Comparison of ENCODE assay signal across 8 cellular contexts in the genomic region with DNA sequence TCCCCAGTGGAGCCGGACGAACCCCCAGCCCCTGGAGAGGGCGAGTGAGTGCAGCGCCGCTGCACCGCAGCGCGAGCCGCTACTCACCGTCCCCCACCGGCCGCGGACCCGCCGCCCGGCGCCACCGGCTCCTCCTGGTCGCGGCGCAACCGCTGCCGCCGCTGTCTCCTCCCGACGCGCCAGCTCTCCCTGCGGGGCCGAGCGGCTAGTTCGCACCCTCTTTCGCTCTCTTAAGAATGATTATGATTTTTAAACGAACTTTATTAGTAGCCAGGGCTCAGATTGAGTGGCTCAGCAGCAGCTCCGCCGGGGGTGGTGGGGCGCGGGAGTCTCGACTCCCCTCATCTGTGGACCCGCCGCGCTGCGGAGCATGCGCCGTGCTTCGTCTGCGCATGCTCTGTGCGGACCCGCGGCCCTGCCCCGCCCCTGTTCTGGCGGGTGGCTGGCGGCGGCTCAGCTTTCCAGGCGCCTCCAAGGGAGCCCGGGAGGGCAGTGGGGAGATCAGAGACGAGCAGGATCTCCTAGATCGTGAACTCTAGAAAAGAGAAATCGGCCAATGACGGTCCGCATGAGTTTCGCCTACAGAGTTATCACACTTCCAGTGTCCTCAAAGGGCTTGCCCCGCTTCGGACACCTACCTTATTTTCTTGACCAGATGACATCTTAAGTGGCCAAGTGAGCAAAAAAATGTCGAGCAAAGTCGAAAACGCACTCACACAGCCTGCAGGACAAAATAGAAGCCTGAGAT.
DNase-seq lines count a peak whose midpoint lies in the region; ATAC-seq and TF ChIP-seq lines count a peak whose summit lies in the region.

A gene (minus strand): TSS at position 372 of the 748 bp plus-strand sequence. CDS start 11,927 bp downstream, outside the sequence.

- peak within 1 kb of the TSS; percentile 89 for H3K4me3 ChIP-seq in choroid plexus epithelial cell (ENCODE audit: low read depth, low read length)

- ATAC-seq in GM19025 (IDR thresholded peaks at IDR 0.05; ENCODE audit: low read depth, unreplicated experiment) (peak; percentile 88), HG03196 (IDR thresholded peaks at IDR 0.05; ENCODE audit: unreplicated experiment) (peak; percentile 72)

- peak; percentile 83 for DNase-seq in Ammon's horn (ENCODE audit: low spot score)
- peak; percentile 85 for DNase-seq in NCI-H345 (lab: John Stamatoyannopoulos, UW)
- DNase-seq in activated CD4-positive, alpha-beta T cell treated with anti-CD3 and anti-CD28 coated beads for 1 hour, result peak; percentile 81
- DNase-seq in choroid plexus epithelial cell (ENCODE audit: low read depth), result peak; percentile 85
- peak; percentile 74 for DNase-seq in kidney glomerular epithelial cell (lab: John Stamatoyannopoulos, UW)
- DNase-seq in stimulated activated CD4-positive, alpha-beta T cell treated with anti-CD3 and anti-CD28 coated beads, Interleukin-15, amount 100 ng/mL, for 48 hours (ENCODE audit: low read depth in 2 of 2), result peak; percentile 55 to 73

- no peak for TF ChIP-seq CTCF in choroid plexus epithelial cell (conservative IDR thresholded peaks at IDR 0.05; ENCODE audit: low read depth, low read length)

Comparison
In these comparisons a context has a peak if more than half of its experiments do, and no peak if none do; other contexts are left out.
1. Peak in every context shown above with its lines: DNase-seq, ATAC-seq and H3K4me3 ChIP-seq.